ENCODE assay signal across 7 cellular contexts in the genomic region with DNA sequence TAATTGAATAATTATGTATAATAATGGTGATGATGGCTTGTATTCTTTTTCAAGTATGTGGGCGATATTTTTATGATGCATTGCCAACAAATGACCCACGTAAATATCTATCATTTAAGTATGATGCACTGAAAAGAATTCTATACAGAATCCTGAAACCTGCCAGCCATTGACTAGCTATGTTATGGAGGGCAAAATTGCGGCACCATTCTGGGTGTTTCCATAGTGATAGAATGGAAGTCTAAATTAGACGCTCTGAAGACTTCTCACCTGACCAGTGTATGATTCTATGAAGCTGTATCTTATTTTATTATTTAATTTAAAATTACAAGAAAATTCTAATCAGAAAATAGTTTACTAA. TPM values are rescaled to one million over a fixed set of nuclear protein-coding genes. Genes with fewer than 3 reads are reported as not detected.
DNase-seq lines count a peak whose midpoint lies in the region; FAIRE-seq and TF ChIP-seq lines count a peak whose summit lies in the region.

No MANE protein-coding gene starts in this region.

- FAIRE-seq in GM12892 (lab: Jason Lieb, UNC): peak; percentile 9

- no peaks in the 10 kb centered on the region for H3K79me2 ChIP-seq in parathyroid adenoma

- no peaks in the 10 kb centered on the region for H3K36me3 ChIP-seq in parathyroid adenoma (ENCODE audit: control insufficient read depth, insufficient read depth, low read length)

- TF ChIP-seq CTCF in parathyroid adenoma (IDR thresholded peaks at IDR 0.05): no peak

- H3K4me1 ChIP-seq in parathyroid adenoma: no peaks in the 10 kb centered on the region

- peak overlapping the region; percentile 84 for H2AFZ ChIP-seq in parathyroid adenoma

- no peaks in the 10 kb centered on the region for H3K27me3 ChIP-seq in parathyroid adenoma (ENCODE audit: control insufficient read depth, insufficient read depth, low read length)

- H3K27ac ChIP-seq in parathyroid adenoma: peak overlapping the region; percentile 39

- peak overlapping the region; percentile 56 for H3K4me3 ChIP-seq in parathyroid adenoma (ENCODE audit: low read depth, low read length)

- no peak for TF ChIP-seq POLR2A in GM12892 (IDR thresholded peaks at IDR 0.05; ENCODE audit: low read depth, low read length)

- H3K9ac ChIP-seq in parathyroid adenoma: no peak overlapping the region

- peak overlapping the region; percentile 57 for H3K4me2 ChIP-seq in parathyroid adenoma (ENCODE audit: low read length)

- no peaks in the 10 kb centered on the region for H3K9me3 ChIP-seq in parathyroid adenoma (ENCODE audit: control insufficient read depth, low read length)

- DNase-seq in GM12892 (ENCODE audit: insufficient read length) (no peak), NCI-H524 treated with DMSO at 0.1 percent for 48 hours (lab: John Stamatoyannopoulos, UW) (peak; percentile 25), dermis blood vessel endothelial cell (peak; percentile 7), islet precursor cell (no peak), NOMO-1 treated with DMSO at 0.1 percent for 48 hours (lab: John Stamatoyannopoulos, UW; ENCODE audit: unreplicated experiment) (no peak)
- DNase-seq in activated CD8-positive, alpha-beta memory T cell treated with anti-CD3 and anti-CD28 coated beads, Interleukin-2, amount 50 U/mL, for 4 hours: no peak

RNA-seq across cellular contexts. Expression of gene CENPC, which starts 0.7 kb away (rescaled TPM):
- polyA plus RNA-seq in GM12892 (2012; ENCODE audit: missing spikeins): 16.9 TPM
- total RNA-seq in dermis blood vessel endothelial cell: 18.2 and 19.7 TPM in 2 replicates

RNA-seq across cellular contexts. Expression of gene STAP1, which starts 12.6 kb away (rescaled TPM):
- 20.0 TPM for polyA plus RNA-seq in GM12892 (2012; ENCODE audit: missing spikeins)
- not detected in 2 replicates for total RNA-seq in dermis blood vessel endothelial cell

Comparison
In these comparisons a context has a peak if more than half of its experiments do, and no peak if none do; other contexts are left out.
1. DNase-seq: peak in NCI-H524 treated with DMSO at 0.1 percent for 48 hours (single experiment) and dermis blood vessel endothelial cell (single experiment); none in GM12892 (single experiment), activated CD8-positive, alpha-beta memory T cell treated with anti-CD3 and anti-CD28 coated beads, Interleukin-2, amount 50 U/mL, for 4 hours (single experiment), islet precursor cell (single experiment) and NOMO-1 treated with DMSO at 0.1 percent for 48 hours (single experiment).